Comparison of ENCODE assay signal across 21 cellular contexts in the genomic region with DNA sequence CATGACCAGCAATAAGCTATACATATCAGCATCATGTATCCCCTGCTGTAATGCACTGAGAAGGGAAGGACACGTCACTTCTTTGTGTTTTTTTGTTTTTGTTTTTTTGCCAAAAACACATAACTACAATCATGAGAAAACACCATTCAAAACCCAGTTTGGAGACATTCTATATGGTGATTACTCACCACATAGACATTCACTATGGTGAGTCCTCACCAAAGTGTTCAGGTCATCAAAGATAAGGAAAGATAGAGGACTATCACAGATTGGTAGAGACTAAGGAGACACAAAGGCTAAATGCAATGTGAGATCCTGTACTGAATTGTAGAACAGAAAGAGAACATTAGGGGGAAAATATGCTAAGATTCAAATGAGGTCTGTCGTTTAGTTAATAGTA. TPM values are rescaled to one million over a fixed set of nuclear protein-coding genes. Genes with fewer than 3 reads are reported as not detected.
DNase-seq lines count a peak whose midpoint lies in the region; ATAC-seq, FAIRE-seq and TF ChIP-seq lines count a peak whose summit lies in the region.
"Had no signal": no experiment of that assay in that cellular context is flagged by ENCODE, and none has a peak within 500 bp of the region (broad histone marks: within the 10 kb centered on the region; RNA-seq: fewer than 3 reads in every experiment).

No MANE protein-coding gene starts in this region.

- H3K4me3 ChIP-seq in mammary epithelial cell (replicated peaks in 1 of 3; ENCODE audit: insufficient read depth in 1 of 3, low read depth in 2 of 3, low read length in 3 of 3) = no peak overlapping the region
- H3K4me3 ChIP-seq in breast epithelium = no peak overlapping the region
- no peak overlapping the region for H3K4me3 ChIP-seq in SJSA1
- H3K4me3 ChIP-seq in endothelial cell of umbilical vein (replicated peaks in 1 of 3; ENCODE audit: insufficient read depth in 1 of 3, low read depth in 1 of 3, low read length in 3 of 3) = no peak overlapping the region
- H3K4me3 ChIP-seq: BLaER1 treated with 17β-estradiol and CSF1 and Interleukin-3, amounts not matched to agents 10 nM and 100 nM; gastrocnemius medialis; SJCRH30; tibial nerve had no signal

- H3K27me3 ChIP-seq in mammary epithelial cell (ENCODE audit: insufficient read depth, low read length) = no peaks in the 10 kb centered on the region
- H3K27me3 ChIP-seq in breast epithelium = peaks cover 0 to 3% of the 10 kb centered on the region in 2 donors
- H3K27me3 ChIP-seq in SJSA1 (replicated peaks) = no peaks in the 10 kb centered on the region
- no peaks in the 10 kb centered on the region for H3K27me3 ChIP-seq in endothelial cell of umbilical vein (ENCODE audit: control insufficient read depth in 2 of 2, insufficient read depth in 2 of 2, low read length in 2 of 2)
- H3K27me3 ChIP-seq: BLaER1 treated with 17β-estradiol and CSF1 and Interleukin-3, amounts not matched to agents 10 nM and 100 nM; SJCRH30; tibial nerve had no signal

- TF ChIP-seq CTCF in mammary epithelial cell (conservative IDR thresholded peaks at IDR 0.05 in 1 of 2, IDR thresholded peaks at IDR 0.05 in 1 of 2; ENCODE audit: extremely low read depth in 1 of 2, insufficient read depth in 1 of 2, low read depth in 1 of 2, low read length in 2 of 2) = no peak
- TF ChIP-seq CTCF in breast epithelium (IDR thresholded peaks at IDR 0.05) = no peak
- TF ChIP-seq CTCF in endothelial cell of umbilical vein (IDR thresholded peaks at IDR 0.05; ENCODE audit: extremely low read depth in 1 of 2, insufficient read depth in 1 of 2, low read depth in 1 of 2, low read length in 2 of 2) = no peak

- H3K4me1 Mint-ChIP-seq in stimulated activated naive B cell treated with anti-CD40 and anti-IgM and Interleukin-4, amounts not matched to agents 10 μg/mL and 1 μg/mL and 100 μg/mL, for 72 hours = peaks cover 47 to 69% of the 10 kb centered on the region in 2 donors

- no peak overlapping the region for H3K9ac ChIP-seq in mammary epithelial cell (ENCODE audit: insufficient read depth, low read length)
- no peak overlapping the region for H3K9ac ChIP-seq in endothelial cell of umbilical vein (replicated peaks; ENCODE audit: extremely low read depth, insufficient read depth, low read length)
- H3K9ac ChIP-seq: BLaER1 treated with 17β-estradiol and CSF1 and Interleukin-3, amounts not matched to agents 10 nM and 100 nM had no signal

- ATAC-seq in stimulated activated naive B cell treated with anti-CD40 and anti-IgM and Interleukin-4, amounts not matched to agents 10 μg/mL and 1 μg/mL and 100 μg/mL, for 72 hours (replicated peaks) = no peak
- ATAC-seq: gastrocnemius medialis had no signal

- TF ChIP-seq POLR2A in breast epithelium (IDR thresholded peaks at IDR 0.05) (no peak), endothelial cell of umbilical vein (IDR thresholded peaks at IDR 0.05; ENCODE audit: low read depth, low read length) (no peak)

- H3K9me3 ChIP-seq in mammary epithelial cell (replicated peaks; ENCODE audit: insufficient read depth, low read length) (no peaks in the 10 kb centered on the region), breast epithelium (peaks cover 5 to 17% of the 10 kb centered on the region in 2 donors), SJSA1 (replicated peaks) (no peaks in the 10 kb centered on the region; the same call in 1 of the 2 replicates), endothelial cell of umbilical vein (replicated peaks; ENCODE audit: control insufficient read depth, insufficient read depth, low read length) (no peaks in the 10 kb centered on the region)
- H3K9me3 ChIP-seq: gastrocnemius medialis, SJCRH30 had no signal

- no peaks in the 10 kb centered on the region for H3K27me3 Mint-ChIP-seq in stimulated activated naive B cell treated with anti-CD40 and anti-IgM and Interleukin-4, amounts not matched to agents 10 μg/mL and 1 μg/mL and 100 μg/mL, for 72 hours

- 51% methylated on average over 2 of the region's 2 CpGs for WGBS in mammary epithelial cell (ENCODE audit: low coverage, missing lambda C conversion rate)

- peak; percentile 43 for DNase-seq in mammary epithelial cell
- no peak for DNase-seq in breast epithelium (ENCODE audit: low spot score in 2 of 2)
- peak in 1 of 2 experiments; percentile 51 for DNase-seq in SJSA1 (ENCODE audit: low read depth in 1 of 2, low spot score in 2 of 2)
- no peak for DNase-seq in endothelial cell of umbilical vein (ENCODE audit: low read depth, low spot score)
- no peak for DNase-seq in stimulated activated naive B cell treated with anti-CD40 and anti-IgM and Interleukin-4, amounts not matched to agents 10 μg/mL and 1 μg/mL and 100 μg/mL, for 72 hours
- DNase-seq in NCI-H2107 treated with DMSO at 0.1 percent for 48 hours (lab: John Stamatoyannopoulos, UW; ENCODE audit: unreplicated experiment) = no peak
- no peak for DNase-seq in HEK293T (ENCODE audit: extremely low spot score)
- DNase-seq in ecto neural progenitor cell (ENCODE audit: low spot score) = no peak
- DNase-seq: gastrocnemius medialis; GOT3; NCI-H1930; NCI-H524; nucleus accumbens; retina; SJCRH30; stimulated activated CD4-positive, alpha-beta T cell treated with anti-CD3 and anti-CD28 coated beads, Interleukin-15, amount 100 ng/mL, for 24 hours; stimulated activated naive CD4-positive, alpha-beta T cell had no signal

- H3K27ac Mint-ChIP-seq in stimulated activated naive B cell treated with anti-CD40 and anti-IgM and Interleukin-4, amounts not matched to agents 10 μg/mL and 1 μg/mL and 100 μg/mL, for 72 hours = peak overlapping the region; percentile 83

- H3K36me3 ChIP-seq in mammary epithelial cell (ENCODE audit: insufficient read depth, low read length) (no peaks in the 10 kb centered on the region), breast epithelium (no peaks in the 10 kb centered on the region), SJSA1 (no peaks in the 10 kb centered on the region), endothelial cell of umbilical vein (ENCODE audit: control insufficient read depth in 2 of 2, extremely low read depth in 1 of 2, insufficient read depth in 2 of 2, low read length in 2 of 2) (no peaks in the 10 kb centered on the region)
- H3K36me3 ChIP-seq: gastrocnemius medialis, SJCRH30, tibial nerve had no signal

- intact Hi-C loops in mammary epithelial cell (cut with micrococcal nuclease) = no loop called here
- intact Hi-C loops in breast epithelium (cut with DNase I; ENCODE audit: low total_unique reads) = loop anchor here (2.0 kb wide), 1 partner anchor 32 kb away; no protein-coding TSS in a partner anchor
- intact Hi-C loops in endothelial cell of umbilical vein (cut with micrococcal nuclease) = no loop called here

- dilution Hi-C loops in mammary epithelial cell (cut with HindIII; ENCODE audit: low sequenced_read_pairs) = no loop called here
- dilution Hi-C loops in endothelial cell of umbilical vein (cut with MboI; ENCODE audit: extremely low pct_ligation_motif_present, low sequenced_read_pairs) = no loop called here

- FAIRE-seq in endothelial cell of umbilical vein (lab: Jason Lieb, UNC) = no peak
- FAIRE-seq: A204.1, colon had no signal

- H3K9me3 Mint-ChIP-seq in stimulated activated naive B cell treated with anti-CD40 and anti-IgM and Interleukin-4, amounts not matched to agents 10 μg/mL and 1 μg/mL and 100 μg/mL, for 72 hours = peaks cover 0 to 2% of the 10 kb centered on the region in 2 donors

- H3K4me1 ChIP-seq in mammary epithelial cell (ENCODE audit: insufficient read depth, low read length) (peaks cover 29% of the 10 kb centered on the region), breast epithelium (no peaks in the 10 kb centered on the region), SJSA1 (replicated peaks) (peaks cover 43% of the 10 kb centered on the region), endothelial cell of umbilical vein (ENCODE audit: control insufficient read depth, extremely low read depth, insufficient read depth, low read length) (peaks cover 5% of the 10 kb centered on the region)
- H3K4me1 ChIP-seq: gastrocnemius medialis, SJCRH30, tibial nerve had no signal

- no peak overlapping the region for H3K27ac ChIP-seq in mammary epithelial cell (ENCODE audit: insufficient read depth, low read depth, low read length)
- H3K27ac ChIP-seq in breast epithelium = no peak overlapping the region
- H3K27ac ChIP-seq in SJSA1 = peak overlapping the region; percentile 18; the same call in 1 of the 2 replicates
- peak overlapping the region; percentile 43 for H3K27ac ChIP-seq in endothelial cell of umbilical vein (ENCODE audit: insufficient read depth, low read depth, low read length)
- H3K27ac ChIP-seq: gastrocnemius medialis, SJCRH30 had no signal

- in situ Hi-C loops in mammary epithelial cell (cut with MboI; ENCODE audit: low sequenced_read_pairs in 2 of 2) = no loop called here

- H2AFZ ChIP-seq in mammary epithelial cell (ENCODE audit: low read depth, low read length) (no peak overlapping the region), endothelial cell of umbilical vein (ENCODE audit: low read depth, low read length) (no peak overlapping the region)

- H4K20me1 ChIP-seq in mammary epithelial cell (ENCODE audit: insufficient read depth, low read length) (no peaks in the 10 kb centered on the region), endothelial cell of umbilical vein (replicated peaks; ENCODE audit: control insufficient read depth, extremely low read depth, insufficient read depth, low read length) (no peaks in the 10 kb centered on the region)

- no peak overlapping the region for H3K4me2 ChIP-seq in mammary epithelial cell (ENCODE audit: insufficient read depth, low read depth, low read length)
- H3K4me2 ChIP-seq in endothelial cell of umbilical vein (ENCODE audit: insufficient read depth, low read length) = no peak overlapping the region

- CTCF ChIA-PET in mammary epithelial cell (lab: Charles Lee; ENCODE audit: low non-redundant PET) = interaction anchor here (0.5 kb wide), 1 partner anchor 479 kb away, joined by 3 read pairs; no protein-coding TSS in a partner anchor
- CTCF ChIA-PET in endothelial cell of umbilical vein (lab: Charles Lee) = no interaction called here
- CTCF ChIA-PET in HEK293T (lab: Yijun Ruan, JAX) = interaction anchor here (0.7 kb wide), 1 partner anchor 838 kb away, joined by 3 read pairs; no protein-coding TSS in a partner anchor

- BruUV-seq in mammary epithelial cell (replicated peaks; lab: Mats Ljungman, UMichigan) (no TSS peak), endothelial cell of umbilical vein (replicated peaks; lab: Mats Ljungman, UMichigan) (no TSS peak)

- POLR2A ChIA-PET in endothelial cell of umbilical vein (lab: Charles Lee) = no interaction called here
- POLR2A ChIA-PET in HEK293T (lab: Yijun Ruan, JAX) = no interaction called here

- H3K9me1 ChIP-seq in endothelial cell of umbilical vein (replicated peaks; ENCODE audit: control insufficient read depth, extremely low read depth, insufficient read depth, low read length) = no peaks in the 10 kb centered on the region

- H3K79me2 ChIP-seq in mammary epithelial cell (ENCODE audit: insufficient read depth, low read length) = no peaks in the 10 kb centered on the region
- no peaks in the 10 kb centered on the region for H3K79me2 ChIP-seq in endothelial cell of umbilical vein (ENCODE audit: control insufficient read depth, insufficient read depth, low read length)

- H3K36me3 Mint-ChIP-seq in stimulated activated naive B cell treated with anti-CD40 and anti-IgM and Interleukin-4, amounts not matched to agents 10 μg/mL and 1 μg/mL and 100 μg/mL, for 72 hours = peaks cover 32 to 60% of the 10 kb centered on the region in 2 donors

- H3K4me3 Mint-ChIP-seq in stimulated activated naive B cell treated with anti-CD40 and anti-IgM and Interleukin-4, amounts not matched to agents 10 μg/mL and 1 μg/mL and 100 μg/mL, for 72 hours = no peak overlapping the region

RNA-seq across cellular contexts. Expression of a gene that starts 46.7 kb away (rescaled TPM):
- total RNA-seq in mammary epithelial cell (under 1 TPM in 1 of 2 donors, not detected in 1; 0.71 TPM), breast epithelium (10 to 100 TPM in 2 of 3 donors, 1 to 10 TPM in 1; 9.8 to 28.6 (median 12.3) TPM), endothelial cell of umbilical vein (not detected in 2 replicates)
- polyA plus RNA-seq in mammary epithelial cell (0.16 TPM), endothelial cell of umbilical vein (not detected in 2 replicates)
- polyA minus RNA-seq in mammary epithelial cell (6.0 TPM), endothelial cell of umbilical vein (not detected in 2 replicates)
- not detected in 2 replicates for total RNA-seq in SJSA1 (2014; rRNA removed; shearing (Covaris generic))
- not detected in 2 replicates for polyA plus RNA-seq in endothelial cell of umbilical vein (2011; cell fraction: cytosol; rRNA removed)
- polyA plus RNA-seq in endothelial cell of umbilical vein (2011; cell fraction: nucleus; rRNA removed) = not detected in 2 replicates
- polyA plus RNA-seq in endothelial cell of umbilical vein (2012) = not detected in 2 replicates
- not detected for polyA minus RNA-seq in endothelial cell of umbilical vein (2011; cell fraction: cytosol; rRNA and poly(A)+ RNA removed)
- polyA minus RNA-seq in endothelial cell of umbilical vein (2011; cell fraction: nucleus; rRNA and poly(A)+ RNA removed) = not detected in 2 replicates
- total RNA-seq: SJCRH30 had no signal

RNA-seq across cellular contexts. Expression of a gene that starts 51.3 kb away (rescaled TPM):
- total RNA-seq in mammary epithelial cell (under 1 TPM in 1 of 2 donors, not detected in 1; under 0.01 TPM), breast epithelium (1 to 10 TPM in 2 of 3 donors, under 1 TPM in 1; under 0.01 to 2.9 (median 2.5) TPM), endothelial cell of umbilical vein (not detected in 2 replicates)
- polyA plus RNA-seq in mammary epithelial cell (0.07 TPM), endothelial cell of umbilical vein (not detected in 2 replicates)
- polyA minus RNA-seq in mammary epithelial cell (not detected), endothelial cell of umbilical vein (not detected in 2 replicates)
- not detected in 2 replicates for total RNA-seq in SJSA1 (2014; rRNA removed; shearing (Covaris generic))
- polyA plus RNA-seq in endothelial cell of umbilical vein (2011; cell fraction: cytosol; rRNA removed) = not detected in 2 replicates
- not detected in 2 replicates for polyA plus RNA-seq in endothelial cell of umbilical vein (2011; cell fraction: nucleus; rRNA removed)
- not detected in 2 replicates for polyA plus RNA-seq in endothelial cell of umbilical vein (2012)
- not detected for polyA minus RNA-seq in endothelial cell of umbilical vein (2011; cell fraction: cytosol; rRNA and poly(A)+ RNA removed)
- not detected in 2 replicates for polyA minus RNA-seq in endothelial cell of umbilical vein (2011; cell fraction: nucleus; rRNA and poly(A)+ RNA removed)
- total RNA-seq: SJCRH30 had no signal

Comparison
In these comparisons a context has a peak if more than half of its experiments do, and no peak if none do; other contexts are left out.
1. RNA of a gene that starts 46.7 kb away (total RNA-seq): 9.8 to 28.6 TPM in breast epithelium; 0.71 TPM in mammary epithelial cell, not detected in SJSA1 and not detected in endothelial cell of umbilical vein; every median in the first group is over 4 times any median in the second.
2. H3K27ac ChIP-seq: peak in SJSA1 (single experiment) and endothelial cell of umbilical vein (single experiment); none in mammary epithelial cell (single experiment) and breast epithelium (0 of 2).